Comparison of ENCODE assay signal across 18 cellular contexts in the genomic region with DNA sequence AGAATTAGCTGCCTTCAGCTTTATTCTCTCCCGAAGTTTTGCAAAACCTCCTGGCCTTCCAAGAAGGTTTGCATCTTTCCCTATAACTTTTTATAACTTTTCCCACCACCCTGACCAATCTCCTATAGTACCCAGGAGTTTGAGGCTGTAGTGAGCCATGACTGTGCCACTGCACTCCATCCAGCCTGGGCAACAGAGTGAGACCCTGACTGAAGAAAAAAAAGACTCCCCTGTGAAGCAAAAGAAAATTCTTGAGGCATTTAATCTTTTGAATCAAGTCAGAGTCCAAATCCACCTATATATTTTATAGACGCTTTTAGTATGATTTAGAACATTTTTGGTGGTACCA. TPM values are rescaled to one million over a fixed set of nuclear protein-coding genes. Genes with fewer than 3 reads are reported as not detected.
DNase-seq lines count a peak whose midpoint lies in the region; ATAC-seq, FAIRE-seq and TF ChIP-seq lines count a peak whose summit lies in the region.
"Had no signal": no experiment of that assay in that cellular context is flagged by ENCODE, and none has a peak within 500 bp of the region (broad histone marks: within the 10 kb centered on the region; RNA-seq: fewer than 3 reads in every experiment).

No MANE protein-coding gene starts in this region.

- H3K9me3 ChIP-seq in HepG2 (ENCODE audit: low read length) (peaks cover 11% of the 10 kb centered on the region), right lobe of liver (peaks cover 0 to 3% (median 0%) of the 10 kb centered on the region in 4 donors), endodermal cell (ENCODE audit: control insufficient read depth, low read length) (peaks cover 22% of the 10 kb centered on the region), muscle layer of duodenum (ENCODE audit: control insufficient read depth in 1 of 2, low read length in 2 of 2) (no peaks in the 10 kb centered on the region)

- CTCF ChIA-PET in HepG2 (lab: Yijun Ruan, JAX; ENCODE audit: low intra/inter-chr PET ratio, low total read pairs), result no interaction called here

- peaks cover 18% of the 10 kb centered on the region for H3K4me1 ChIP-seq in HepG2 (ENCODE audit: insufficient read depth, low read length)
- peaks cover 0 to 7% (median 0%) of the 10 kb centered on the region in 4 donors for H3K4me1 ChIP-seq in right lobe of liver
- H3K4me1 ChIP-seq in endodermal cell (ENCODE audit: control insufficient read depth, insufficient read depth, low read length), result peaks cover 12% of the 10 kb centered on the region
- H3K4me1 ChIP-seq in muscle layer of duodenum (ENCODE audit: control insufficient read depth in 1 of 2, insufficient read depth in 2 of 2, low read length in 2 of 2), result peaks cover 0 to 7% of the 10 kb centered on the region in 2 donors

- no peak for TF ChIP-seq CTCF in HepG2 (CRISPR knock-in tag; IDR thresholded peaks at IDR 0.05)
- TF ChIP-seq CTCF in right lobe of liver (IDR thresholded peaks at IDR 0.05), result no peak
- no peak for TF ChIP-seq CTCF in endodermal cell (conservative IDR thresholded peaks at IDR 0.05)
- no peak for TF ChIP-seq CTCF in GM10266 (IDR thresholded peaks at IDR 0.05; ENCODE audit: control insufficient read depth, insufficient read depth, low read depth, missing control alignments)

- H3K9ac ChIP-seq in HepG2 (ENCODE audit: insufficient read depth, low read depth, low read length) (0 out of 2 replicates have a peak overlapping the region, but pooled peaks have one; percentile 29), endodermal cell (ENCODE audit: extremely low read depth, low read length, poor library complexity, severe bottlenecking) (no peak overlapping the region)
- H3K9ac ChIP-seq: KMS-11 had no signal

- no peak for TF ChIP-seq RAD21 in HepG2 (CRISPR knock-in tag; IDR thresholded peaks at IDR 0.05)

- H3K4me1 Mint-ChIP-seq in endodermal cell, result peaks cover 23% of the 10 kb centered on the region

- POLR2A ChIA-PET in HepG2 (lab: Yijun Ruan, JAX), result no interaction called here

- peaks cover 8% of the 10 kb centered on the region for H3K27me3 Mint-ChIP-seq in endodermal cell (ENCODE audit: insufficient read depth)
- H3K27me3 Mint-ChIP-seq: CD4-positive, alpha-beta memory T cell had no signal

- no peak overlapping the region for H3K4me3 Mint-ChIP-seq in endodermal cell

- BruUV-seq in HepG2 (replicated peaks; lab: Mats Ljungman, UMichigan), result no TSS peak

- WGBS in HepG2 (ENCODE audit: low lambda C conversion rate), result 52% methylated on average over 2 of the region's 2 CpGs
- 71% methylated on average over 2 of the region's 2 CpGs for WGBS in right lobe of liver (ENCODE audit: insufficient coverage, low coverage, low lambda C conversion rate, missing lambda C conversion rate)
- 50 to 59% methylated on average over 1 to 2 of the region's 2 CpGs for whole genome bisulfite sequencing in endodermal cell (ENCODE audit: insufficient coverage in 1 of 2, insufficient read length in 1 of 2), 2 experiments

- no peak for DNase-seq in HepG2 (ENCODE audit: low spot score)
- DNase-seq in right lobe of liver, result no peak
- DNase-seq in endodermal cell, result no peak
- no peak for DNase-seq in GM10266 (ENCODE audit: extremely low spot score)
- no peak for DNase-seq in central memory CD4-positive, alpha-beta T cell
- DNase-seq: EL, MV-4-11, NCI-H1694 treated with DMSO at 0.1 percent for 48 hours, NCI-H510A treated with DMSO at 0.1 percent for 48 hours, SHP77 had no signal

- peaks cover 22% of the 10 kb centered on the region for H3K9me3 Mint-ChIP-seq in endodermal cell

- TF ChIP-seq POLR2A in HepG2 (IDR thresholded peaks at IDR 0.05; ENCODE audit: insufficient read depth in 1 of 2, low read depth in 2 of 2, low read length in 2 of 2) (no peak), right lobe of liver (IDR thresholded peaks at IDR 0.05) (no peak)

- peaks cover 15% of the 10 kb centered on the region for H3K36me3 Mint-ChIP-seq in endodermal cell (ENCODE audit: low read depth)

- H3K27ac ChIP-seq in HepG2 (ENCODE audit: extremely low read length, insufficient read depth, low read length) (peak overlapping the region; percentile 48), right lobe of liver (no peak overlapping the region), endodermal cell (ENCODE audit: low read depth, low read length) (no peak overlapping the region), muscle layer of duodenum (ENCODE audit: low read length) (peak overlapping the region; percentile 23)
- H3K27ac ChIP-seq: KMS-11 had no signal

- H3K4me2 ChIP-seq in HepG2 (ENCODE audit: low read depth, low read length), result no peak overlapping the region
- H3K4me2 ChIP-seq: KMS-11 had no signal

- intact Hi-C loops in HepG2 (cut with micrococcal nuclease; ENCODE audit: unreplicated experiment), result no loop called here
- intact Hi-C loops in right lobe of liver (cut with DNase I), result no loop called here

- H3K79me2 ChIP-seq in HepG2 (ENCODE audit: insufficient read depth, low read length), result peaks cover 33% of the 10 kb centered on the region

- H3K27ac Mint-ChIP-seq in endodermal cell, result peak overlapping the region; percentile 35

- no peaks in the 10 kb centered on the region for H3K36me3 ChIP-seq in HepG2 (replicated peaks in 1 of 2; ENCODE audit: control insufficient read depth in 1 of 2, insufficient read depth in 2 of 2, low read length in 2 of 2)
- no peaks in the 10 kb centered on the region for H3K36me3 ChIP-seq in right lobe of liver
- H3K36me3 ChIP-seq in endodermal cell (ENCODE audit: control insufficient read depth, insufficient read depth, low read length), result peaks cover 10% of the 10 kb centered on the region
- H3K36me3 ChIP-seq in muscle layer of duodenum (ENCODE audit: control insufficient read depth in 1 of 2, insufficient read depth in 2 of 2, low read length in 2 of 2), result no peaks in the 10 kb centered on the region

- ATAC-seq in HepG2 (peak; percentile 64), right lobe of liver (no peak), GM21529 (IDR thresholded peaks at IDR 0.05; ENCODE audit: unreplicated experiment) (no peak), GM21717 (IDR thresholded peaks at IDR 0.05; ENCODE audit: unreplicated experiment) (no peak)

- FAIRE-seq in HepG2 (lab: Jason Lieb, UNC), result no peak
- FAIRE-seq: GM12892, GM18507, H1 had no signal

- in situ Hi-C loops in HepG2 (cut with HindIII; ENCODE audit: extremely low pct_ligation_motif_present, low pct_unique_long_range_greater_than_20kb), result no loop called here

- no peak overlapping the region for H3K4me3 ChIP-seq in HepG2 (replicated peaks in 1 of 3; ENCODE audit: insufficient read depth in 1 of 3, low read depth in 2 of 3, low read length in 3 of 3)
- no peak overlapping the region for H3K4me3 ChIP-seq in right lobe of liver
- H3K4me3 ChIP-seq in endodermal cell (ENCODE audit: low read length), result no peak overlapping the region
- no peak overlapping the region for H3K4me3 ChIP-seq in muscle layer of duodenum (ENCODE audit: low read depth in 1 of 2, low read length in 2 of 2)

- no peak overlapping the region for H2AFZ ChIP-seq in HepG2 (ENCODE audit: low read length)

- H3K27me3 ChIP-seq in HepG2 (ENCODE audit: control insufficient read depth in 1 of 2, insufficient read depth in 2 of 2, low read length in 2 of 2), result no peaks in the 10 kb centered on the region
- H3K27me3 ChIP-seq in right lobe of liver, result no peaks in the 10 kb centered on the region
- H3K27me3 ChIP-seq in endodermal cell (ENCODE audit: control insufficient read depth, insufficient read depth, low read length, poor library complexity, severe bottlenecking), result no peaks in the 10 kb centered on the region
- H3K27me3 ChIP-seq in muscle layer of duodenum (ENCODE audit: low read depth, low read length), result no peaks in the 10 kb centered on the region

- peaks cover 14% of the 10 kb centered on the region for H4K20me1 ChIP-seq in HepG2 (ENCODE audit: insufficient read depth, low read length)

- TF ChIP-seq EP300 in HepG2 (IDR thresholded peaks at IDR 0.05; ENCODE audit: low read depth in 2 of 2, low read length in 2 of 2) (no peak), HepG2 (CRISPR knock-in tag; IDR thresholded peaks at IDR 0.05; ENCODE audit: borderline replicate concordance) (no peak)

RNA-seq across cellular contexts. Expression of gene SNX25, which starts 26.7 kb away (rescaled TPM):
- 19.7 and 23.4 TPM in 2 replicates for total RNA-seq in HepG2 (2016; rRNA removed; fragmentation: Illumina TruSeq; extraction: Trizol)
- total RNA-seq in HepG2 (2016; cell fraction: cytosol; rRNA removed; fragmentation: Illumina TruSeq; extraction: Trizol; ENCODE audit: low read depth), result 116 and 134 TPM in 2 replicates
- total RNA-seq in HepG2 (2016; cell fraction: insoluble cytoplasmic fraction; rRNA removed; fragmentation: Illumina TruSeq; extraction: Trizol), result 18.7 and 25.1 TPM in 2 replicates
- total RNA-seq in HepG2 (2016; cell fraction: membrane; rRNA removed; fragmentation: Illumina TruSeq; extraction: Trizol), result 50.6 and 53.0 TPM in 2 replicates
- 24.7 and 25.8 TPM in 2 replicates for total RNA-seq in HepG2 (2016; cell fraction: nucleus; rRNA removed; fragmentation: Illumina TruSeq; extraction: Trizol)
- polyA plus RNA-seq in HepG2 (2011; rRNA removed), result 21.2 and 23.5 TPM in 2 replicates
- polyA plus RNA-seq in HepG2 (2011; cell fraction: cytosol; rRNA removed), result 6.4 and 11.9 TPM in 2 replicates
- polyA plus RNA-seq in HepG2 (2011; cell fraction: nucleus; rRNA removed), result 11.8 and 16.0 TPM in 2 replicates
- 23.5 and 24.1 TPM in 2 replicates for polyA plus RNA-seq in HepG2 (2012)
- polyA plus RNA-seq in HepG2 (2016; cell fraction: cytosol; fragmentation: Illumina TruSeq; extraction: Trizol; ENCODE audit: low read depth), result 5.2 and 5.6 TPM in 2 replicates
- polyA plus RNA-seq in HepG2 (2016; cell fraction: insoluble cytoplasmic fraction; fragmentation: Illumina TruSeq; extraction: Trizol; ENCODE audit: low read depth), result 15.3 and 15.6 TPM in 2 replicates
- polyA plus RNA-seq in HepG2 (2016; cell fraction: membrane; fragmentation: Illumina TruSeq; extraction: Trizol; ENCODE audit: low read depth), result 11.4 and 12.9 TPM in 2 replicates
- 22.3 and 22.4 TPM in 2 replicates for polyA plus RNA-seq in HepG2 (2016; cell fraction: nucleus; fragmentation: Illumina TruSeq; extraction: Trizol; ENCODE audit: insufficient read depth, low read depth)
- polyA minus RNA-seq in HepG2 (2011; rRNA and poly(A)+ RNA removed; ENCODE audit: low replicate concordance), result 32.3 and 43.0 TPM in 2 replicates
- polyA minus RNA-seq in HepG2 (2011; cell fraction: cytosol; rRNA and poly(A)+ RNA removed), result 21.2 and 26.6 TPM in 2 replicates
- 47.5 and 59.8 TPM in 2 replicates for polyA minus RNA-seq in HepG2 (2011; cell fraction: nucleus; rRNA and poly(A)+ RNA removed)
- 10 to 100 TPM in 4 of 6 experiments, 1 to 10 TPM in 2; 8.0 to 13.0 (median 10.5) TPM for total RNA-seq in right lobe of liver
- 10 to 100 TPM; 21.4 to 26.0 TPM for total RNA-seq in endodermal cell
- 8.6 TPM for polyA plus RNA-seq in endodermal cell (2013, experiment 1 of 2)
- 11.0 TPM for polyA plus RNA-seq in endodermal cell (2013, experiment 2 of 2)

RNA-seq across cellular contexts. Expression of gene CFAP97, which starts 32.3 kb away (rescaled TPM):
- 44.4 and 67.9 TPM in 2 replicates for total RNA-seq in HepG2 (2016; rRNA removed; fragmentation: Illumina TruSeq; extraction: Trizol)
- 10.4 and 12.7 TPM in 2 replicates for total RNA-seq in HepG2 (2016; cell fraction: cytosol; rRNA removed; fragmentation: Illumina TruSeq; extraction: Trizol; ENCODE audit: low read depth)
- 44.5 and 66.3 TPM in 2 replicates for total RNA-seq in HepG2 (2016; cell fraction: insoluble cytoplasmic fraction; rRNA removed; fragmentation: Illumina TruSeq; extraction: Trizol)
- total RNA-seq in HepG2 (2016; cell fraction: membrane; rRNA removed; fragmentation: Illumina TruSeq; extraction: Trizol), result 34.3 and 42.9 TPM in 2 replicates
- total RNA-seq in HepG2 (2016; cell fraction: nucleus; rRNA removed; fragmentation: Illumina TruSeq; extraction: Trizol), result 29.7 and 33.6 TPM in 2 replicates
- 22.6 and 32.1 TPM in 2 replicates for polyA plus RNA-seq in HepG2 (2011; rRNA removed)
- 11.1 and 19.6 TPM in 2 replicates for polyA plus RNA-seq in HepG2 (2011; cell fraction: cytosol; rRNA removed)
- 8.6 and 13.8 TPM in 2 replicates for polyA plus RNA-seq in HepG2 (2011; cell fraction: nucleus; rRNA removed)
- polyA plus RNA-seq in HepG2 (2012), result 26.2 and 40.6 TPM in 2 replicates
- polyA plus RNA-seq in HepG2 (2016; cell fraction: cytosol; fragmentation: Illumina TruSeq; extraction: Trizol; ENCODE audit: low read depth), result 3.5 and 4.6 TPM in 2 replicates
- polyA plus RNA-seq in HepG2 (2016; cell fraction: insoluble cytoplasmic fraction; fragmentation: Illumina TruSeq; extraction: Trizol; ENCODE audit: low read depth), result 49.3 and 51.9 TPM in 2 replicates
- 14.3 and 17.2 TPM in 2 replicates for polyA plus RNA-seq in HepG2 (2016; cell fraction: membrane; fragmentation: Illumina TruSeq; extraction: Trizol; ENCODE audit: low read depth)
- polyA plus RNA-seq in HepG2 (2016; cell fraction: nucleus; fragmentation: Illumina TruSeq; extraction: Trizol; ENCODE audit: insufficient read depth, low read depth), result 25.5 and 26.7 TPM in 2 replicates
- 9.1 and 15.6 TPM in 2 replicates for polyA minus RNA-seq in HepG2 (2011; rRNA and poly(A)+ RNA removed; ENCODE audit: low replicate concordance)
- polyA minus RNA-seq in HepG2 (2011; cell fraction: cytosol; rRNA and poly(A)+ RNA removed), result 25.9 and 35.6 TPM in 2 replicates
- polyA minus RNA-seq in HepG2 (2011; cell fraction: nucleus; rRNA and poly(A)+ RNA removed), result 51.6 and 68.6 TPM in 2 replicates
- total RNA-seq in right lobe of liver, result 10 to 100 TPM; 11.7 to 25.6 (median 20.5) TPM
- 10 to 100 TPM; 33.8 to 41.6 TPM for total RNA-seq in endodermal cell
- 25.9 TPM for polyA plus RNA-seq in endodermal cell (2013, experiment 1 of 2)
- polyA plus RNA-seq in endodermal cell (2013, experiment 2 of 2), result 26.2 TPM

Comparison
In these comparisons a context has a peak if more than half of its experiments do, and no peak if none do; other contexts are left out.
1. H3K27ac ChIP-seq: peak in HepG2 (single experiment) and muscle layer of duodenum (single experiment); none in right lobe of liver (0 of 3) and endodermal cell (single experiment).